ENCODE assay signal across 18 cellular contexts in genomic region chr10:47049906-47050305, GRCh38.
DNase-seq lines count a peak whose midpoint lies in the region; ATAC-seq and TF ChIP-seq lines count a peak whose summit lies in the region.
"Had no signal": no experiment of that assay in that cellular context is flagged by ENCODE, and none has a peak within 500 bp of the region (broad histone marks: within the 10 kb centered on the region; RNA-seq: fewer than 3 reads in every experiment).

No MANE protein-coding gene starts in this region.

- H3K9me3 ChIP-seq in breast epithelium (no peaks in the 10 kb centered on the region), fibroblast of lung (ENCODE audit: control insufficient read depth, insufficient read depth, low read depth, low read length) (no peaks in the 10 kb centered on the region), spleen (no peaks in the 10 kb centered on the region)

- TF ChIP-seq POLR2A in breast epithelium (IDR thresholded peaks at IDR 0.05) (no peak), spleen (IDR thresholded peaks at IDR 0.05) (no peak)

- POLR2A ChIA-PET in MCF 10A (lab: Yijun Ruan, JAX) = no interaction called here

- no peak for ATAC-seq in GM21367 (IDR thresholded peaks at IDR 0.05; ENCODE audit: unreplicated experiment)
- ATAC-seq: K562 had no signal

- CTCF ChIA-PET in MCF 10A (lab: Yijun Ruan, JAX) = interaction anchor here (1.5 to 8.4 kb wide), 5 partner anchors 21 to 262 kb away, joined by 3 to 233 read pairs (median 17); no protein-coding TSS in a partner anchor

- TF ChIP-seq CTCF in MCF 10A (IDR thresholded peaks at IDR 0.05; ENCODE audit: unreplicated experiment) (no peak), breast epithelium (IDR thresholded peaks at IDR 0.05) (no peak), fibroblast of lung (conservative IDR thresholded peaks at IDR 0.05 in 1 of 2, IDR thresholded peaks at IDR 0.05 in 1 of 2; ENCODE audit: low read depth in 1 of 2, low read length in 2 of 2) (no peak), spleen (IDR thresholded peaks at IDR 0.05 in 8 of 11, conservative IDR thresholded peaks at IDR 0.05 in 3 of 11) (no peak), GM20000 (IDR thresholded peaks at IDR 0.05; ENCODE audit: extremely low read depth, missing control alignments) (no peak)

- intact Hi-C loops in MCF 10A (cut with micrococcal nuclease) (no loop called here), breast epithelium (cut with DNase I; ENCODE audit: low total_unique reads) (no loop called here), spleen (cut with DNase I; ENCODE audit: low total_unique reads) (no loop called here)

- H3K4me1 ChIP-seq in breast epithelium (no peaks in the 10 kb centered on the region), fibroblast of lung (ENCODE audit: control insufficient read depth, extremely low read depth, insufficient read depth, low read length) (peaks cover 2% of the 10 kb centered on the region), spleen (peaks cover 0 to 13% (median 5%) of the 10 kb centered on the region in 6 donors)

- no peaks in the 10 kb centered on the region for H4K20me1 ChIP-seq in fibroblast of lung (ENCODE audit: control insufficient read depth, extremely low read depth, insufficient read depth, low read length)

- DNase-seq in MCF 10A (ENCODE audit: unreplicated experiment) (no peak), breast epithelium (ENCODE audit: low spot score in 2 of 2) (no peak), fibroblast of lung (ENCODE audit: low read depth in 2 of 2) (no peak), spleen (peak; percentile 55), ureter (ENCODE audit: low spot score) (peak; percentile 26), SK-N-DZ (ENCODE audit: low spot score) (no peak), GM20000 (ENCODE audit: low spot score) (no peak)
- DNase-seq: GF-D8, GOT3, NCI-H1417, NCI-H187, NCI-H2107, NCI-H510A, NCI-H774, SIG-M5 had no signal

- H3K79me2 ChIP-seq in fibroblast of lung (ENCODE audit: control insufficient read depth, insufficient read depth, low read length) = no peaks in the 10 kb centered on the region

- H3K4me3 ChIP-seq in breast epithelium (no peak overlapping the region), fibroblast of lung (replicated peaks in 1 of 4; ENCODE audit: control extremely low read depth in 1 of 4, insufficient read depth in 1 of 4, low read depth in 3 of 4, low read length in 4 of 4) (no peak overlapping the region), spleen (no peak overlapping the region)
- H3K4me3 ChIP-seq: K562 had no signal

- no peaks in the 10 kb centered on the region for H3K27me3 ChIP-seq in breast epithelium
- no peaks in the 10 kb centered on the region for H3K27me3 ChIP-seq in fibroblast of lung (ENCODE audit: control insufficient read depth, insufficient read depth, low read length)
- no peaks in the 10 kb centered on the region for H3K27me3 ChIP-seq in spleen (replicated peaks in 1 of 7)

- no peaks in the 10 kb centered on the region for H3K36me3 ChIP-seq in breast epithelium
- H3K36me3 ChIP-seq in fibroblast of lung (ENCODE audit: control insufficient read depth, insufficient read depth, low read length) = no peaks in the 10 kb centered on the region
- no peaks in the 10 kb centered on the region for H3K36me3 ChIP-seq in spleen

- H2AFZ ChIP-seq in fibroblast of lung (ENCODE audit: low read length) = no peak overlapping the region

- H3K4me1 Mint-ChIP-seq in MCF 10A (ENCODE audit: insufficient read depth, unreplicated experiment) = no peaks in the 10 kb centered on the region

- no peak overlapping the region for H3K4me2 ChIP-seq in fibroblast of lung (ENCODE audit: extremely low read depth, insufficient read depth, low read length)

- no peak overlapping the region for H3K4me3 Mint-ChIP-seq in MCF 10A (ENCODE audit: unreplicated experiment)
- H3K4me3 Mint-ChIP-seq: CD4-positive, alpha-beta T cell had no signal

- H3K27ac Mint-ChIP-seq in MCF 10A (ENCODE audit: low read depth, unreplicated experiment) = peak overlapping the region; percentile 17
- H3K27ac Mint-ChIP-seq: CD4-positive, alpha-beta T cell had no signal

- WGBS in spleen, 5 donors = 82 to 90% (median 87%) methylated on average over 5 to 6 of the region's 6 CpGs

- H3K27me3 Mint-ChIP-seq in MCF 10A (ENCODE audit: insufficient read depth, unreplicated experiment) = peaks cover 12% of the 10 kb centered on the region
- H3K27me3 Mint-ChIP-seq: CD4-positive, alpha-beta T cell had no signal

- no peaks in the 10 kb centered on the region for H3K9me3 Mint-ChIP-seq in MCF 10A (ENCODE audit: unreplicated experiment)
- H3K9me3 Mint-ChIP-seq: CD4-positive, alpha-beta T cell had no signal

- no TSS peak for BruUV-seq in MCF 10A (replicated peaks; lab: Mats Ljungman, UMichigan)

- H3K36me3 Mint-ChIP-seq in MCF 10A (ENCODE audit: insufficient read depth, unreplicated experiment) = no peaks in the 10 kb centered on the region

- peak overlapping the region; percentile 5 for H3K9ac ChIP-seq in fibroblast of lung (ENCODE audit: insufficient read depth, low read length)

- H3K27ac ChIP-seq in breast epithelium (no peak overlapping the region), fibroblast of lung (ENCODE audit: insufficient read depth, low read length) (no peak overlapping the region), spleen (no peak overlapping the region)

Comparison
In these comparisons a context has a peak if more than half of its experiments do, and no peak if none do; other contexts are left out.
1. DNase-seq: peak in spleen (single experiment) and ureter (single experiment); none in MCF 10A (single experiment), breast epithelium (0 of 2), fibroblast of lung (0 of 2), SK-N-DZ (single experiment) and GM20000 (single experiment).